Comparison of ENCODE assay signal across 9 cellular contexts in genomic region chr1:209106237-209106741, GRCh38.
DNase-seq lines count a peak whose midpoint lies in the region; ATAC-seq and TF ChIP-seq lines count a peak whose summit lies in the region.
"Had no signal": no experiment of that assay in that cellular context is flagged by ENCODE, and none has a peak within 500 bp of the region (broad histone marks: within the 10 kb centered on the region; RNA-seq: fewer than 3 reads in every experiment).

No MANE protein-coding gene starts in this region.

- no peak overlapping the region for H3K9ac ChIP-seq in H9 (ENCODE audit: extremely low read depth, insufficient read length, low read length)

- H3K27ac ChIP-seq in H9 (ENCODE audit: insufficient read length, low read depth, low read length), result no peak overlapping the region
- H3K27ac ChIP-seq in RWPE2 (ENCODE audit: poor library complexity, severe bottlenecking), result no peak overlapping the region
- H3K27ac ChIP-seq in hepatocyte, result no peak overlapping the region

- H3K36me3 Mint-ChIP-seq in H9 (ENCODE audit: insufficient read depth in 1 of 3, low read depth in 3 of 3), result peaks cover 4 to 9% (median 5%) of the 10 kb centered on the region in 3 experiments; a peak in 6 of 7 replicates

- no peak overlapping the region for H3K4ac ChIP-seq in H9 (ENCODE audit: low read depth, low read length)

- peaks cover 9 to 11% of the 10 kb centered on the region in 2 experiments; a peak in 4 of 5 replicates for H3K9me3 Mint-ChIP-seq in H9

- no peak overlapping the region for H3K23ac ChIP-seq in H9 (ENCODE audit: insufficient read length, low read depth, low read length)

- H3K9me2 ChIP-seq in hepatocyte (replicated peaks; ENCODE audit: insufficient read depth), result no peaks in the 10 kb centered on the region

- no peak overlapping the region for H4K91ac ChIP-seq in H9 (ENCODE audit: insufficient read length, low read depth, low read length)

- H3K9me3 ChIP-seq in H9 (ENCODE audit: control insufficient read depth, low read depth, low read length) (no peaks in the 10 kb centered on the region), RWPE2 (ENCODE audit: severe bottlenecking) (no peaks in the 10 kb centered on the region), hepatocyte (ENCODE audit: low read depth) (no peaks in the 10 kb centered on the region)

- no peak overlapping the region for H2BK5ac ChIP-seq in H9 (ENCODE audit: insufficient read length, low read length)

- H3K4me3 Mint-ChIP-seq in H9, result no peak overlapping the region

- H3K79me1 ChIP-seq in H9 (ENCODE audit: insufficient read depth, low read depth, low read length, poor library complexity, severe bottlenecking), result no peaks in the 10 kb centered on the region

- H3K4me1 ChIP-seq in H9 (ENCODE audit: insufficient read depth, low read length), result peaks cover 4% of the 10 kb centered on the region; the same call in 1 of the 2 replicates
- no peaks in the 10 kb centered on the region for H3K4me1 ChIP-seq in RWPE2 (ENCODE audit: insufficient read depth, poor library complexity, severe bottlenecking)
- no peaks in the 10 kb centered on the region for H3K4me1 ChIP-seq in hepatocyte (ENCODE audit: insufficient read depth)

- H2BK120ac ChIP-seq in H9 (ENCODE audit: low read depth, low read length, poor library complexity, severe bottlenecking), result no peak overlapping the region

- H3T11ph ChIP-seq in H9 (ENCODE audit: low read length), result no peak overlapping the region

- no peaks in the 10 kb centered on the region for H3K36me3 ChIP-seq in RWPE2 (ENCODE audit: low read depth)
- H3K36me3 ChIP-seq in hepatocyte (replicated peaks; ENCODE audit: insufficient read depth, low read depth), result no peaks in the 10 kb centered on the region

- TF ChIP-seq CTCF in H9 (conservative IDR thresholded peaks at IDR 0.05), result no peak
- TF ChIP-seq CTCF in RWPE2 (IDR thresholded peaks at IDR 0.05; ENCODE audit: poor library complexity, severe bottlenecking), result peak; percentile 7
- no peak for TF ChIP-seq CTCF in hepatocyte (IDR thresholded peaks at IDR 0.05; ENCODE audit: poor library complexity)

- no peak overlapping the region for H2BK15ac ChIP-seq in H9 (ENCODE audit: low read depth, low read length)

- H2AK5ac ChIP-seq in H9 (ENCODE audit: insufficient read length, low read length), result no peak overlapping the region

- H3K18ac ChIP-seq in H9 (ENCODE audit: insufficient read length, low read depth, low read length), result no peak overlapping the region

- H2AFZ ChIP-seq in H9 (ENCODE audit: low read length) (no peak overlapping the region), hepatocyte (no peak overlapping the region)

- no peak overlapping the region for H3K4me2 ChIP-seq in H9 (ENCODE audit: insufficient read depth, insufficient read length, low read length)
- H3K4me2 ChIP-seq in hepatocyte, result no peak overlapping the region

- no peaks in the 10 kb centered on the region for H4K20me1 ChIP-seq in H9 (ENCODE audit: control insufficient read depth, insufficient read depth, insufficient read length)
- no peaks in the 10 kb centered on the region for H4K20me1 ChIP-seq in hepatocyte (ENCODE audit: insufficient read depth, poor library complexity, severe bottlenecking)

- H3K27me3 ChIP-seq in H9 (ENCODE audit: insufficient read depth, low read length) (no peaks in the 10 kb centered on the region), RWPE2 (ENCODE audit: insufficient read depth, poor library complexity, severe bottlenecking) (no peaks in the 10 kb centered on the region), hepatocyte (no peaks in the 10 kb centered on the region)

- WGBS in H9 (ENCODE audit: extremely low coverage, insufficient read length, low lambda C conversion rate), result no CpG with 5 or more reads among the region's 8 CpGs
- WGBS in hepatocyte (ENCODE audit: low lambda C conversion rate, missing lambda C conversion rate), result 57% methylated on average over 8 of the region's 8 CpGs

- H2BK12ac ChIP-seq in H9 (ENCODE audit: insufficient read length, low read depth, low read length), result no peak overlapping the region

- no peak for ATAC-seq in RWPE2 (ENCODE audit: low read depth)
- no peak for ATAC-seq in GM19455 (IDR thresholded peaks at IDR 0.05; ENCODE audit: unreplicated experiment)
- ATAC-seq in GM21825 (IDR thresholded peaks at IDR 0.05; ENCODE audit: unreplicated experiment), result no peak

- H3K4me3 ChIP-seq in RWPE2 (ENCODE audit: severe bottlenecking) (no peak overlapping the region), hepatocyte (no peak overlapping the region)

- H3K27ac Mint-ChIP-seq in H9, result peak overlapping the region in 2 of 3 experiments; percentile 60 to 77; a peak in 3 of 7 replicates

- DNase-seq in AG08395 (ENCODE audit: low spot score), result peak; percentile 46
- DNase-seq in H9, result peak; percentile 40
- no peak for DNase-seq in RWPE2 (ENCODE audit: low spot score)
- peak; percentile 9 for DNase-seq in hepatocyte (ENCODE audit: low spot score)
- no peak for DNase-seq in HuH-7 (ENCODE audit: low spot score)
- DNase-seq in GM19238 (ENCODE audit: insufficient read length, low spot score), result no peak
- DNase-seq: mammary epithelial cell had no signal

- H3K79me2 ChIP-seq in H9 (ENCODE audit: insufficient read depth, low read length) (no peaks in the 10 kb centered on the region), hepatocyte (no peaks in the 10 kb centered on the region)

- H2BK20ac ChIP-seq in H9 (ENCODE audit: low read depth, low read length, poor library complexity, severe bottlenecking), result no peak overlapping the region

- H3K23me2 ChIP-seq in H9 (ENCODE audit: insufficient read length, low read depth, low read length, poor library complexity, severe bottlenecking), result no peaks in the 10 kb centered on the region

- peaks cover 2% of the 10 kb centered on the region; the same call in 1 of the 2 replicates for H3K27me3 Mint-ChIP-seq in H9 (ENCODE audit: low read depth)

- no peak overlapping the region for H3K14ac ChIP-seq in H9 (ENCODE audit: insufficient read depth, low read length)

- H4K8ac ChIP-seq in H9 (replicated peaks; ENCODE audit: insufficient read length, low read depth, low read length), result no peak overlapping the region

- H3K56ac ChIP-seq in H9 (ENCODE audit: insufficient read length, low read depth, low read length), result no peak overlapping the region

- H4K5ac ChIP-seq in H9 (ENCODE audit: insufficient read length, low read depth, low read length), result no peak overlapping the region

- peaks cover 24 to 26% of the 10 kb centered on the region in 2 experiments for H3K4me1 Mint-ChIP-seq in H9

Comparison
In these comparisons a context has a peak if more than half of its experiments do, and no peak if none do; other contexts are left out.
1. DNase-seq: peak in AG08395 (single experiment), H9 (single experiment) and hepatocyte (single experiment); none in RWPE2 (single experiment), HuH-7 (single experiment) and GM19238 (single experiment).